Comparison of ENCODE assay signal across 21 cellular contexts in genomic region chr9:97673922-97674321, GRCh38. TPM values are rescaled to one million over a fixed set of nuclear protein-coding genes. Genes with fewer than 3 reads are reported as not detected.
DNase-seq lines count a peak whose midpoint lies in the region; ATAC-seq, FAIRE-seq and TF ChIP-seq lines count a peak whose summit lies in the region.
"Had no signal": no experiment of that assay in that cellular context is flagged by ENCODE, and none has a peak within 500 bp of the region (broad histone marks: within the 10 kb centered on the region; RNA-seq: fewer than 3 reads in every experiment).

No MANE protein-coding gene starts in this region.

- no peak overlapping the region for H2AFZ ChIP-seq in endothelial cell of umbilical vein (ENCODE audit: low read depth, low read length)
- H2AFZ ChIP-seq: GM23248 had no signal

- peaks cover 3% of the 10 kb centered on the region for H4K20me1 ChIP-seq in endothelial cell of umbilical vein (replicated peaks; ENCODE audit: control insufficient read depth, extremely low read depth, insufficient read depth, low read length)

- peak overlapping the region; percentile 56 for H3K27ac Mint-ChIP-seq in activated CD8-positive, alpha-beta T cell treated with anti-CD3 and anti-CD28 coated beads for 36 hours
- H3K27ac Mint-ChIP-seq in activated CD8-positive, alpha-beta T cell treated with anti-CD3 and anti-CD28 coated beads, Interleukin-2, amount 10 ng/mL, durations not matched to agents 7 days and 5 days = no peak overlapping the region

- no peak overlapping the region for H3K4me2 ChIP-seq in endothelial cell of umbilical vein (ENCODE audit: insufficient read depth, low read length)

- H3K36me3 Mint-ChIP-seq in activated CD8-positive, alpha-beta T cell treated with anti-CD3 and anti-CD28 coated beads for 36 hours (ENCODE audit: low read depth) = peaks cover 49% of the 10 kb centered on the region
- peaks cover 75% of the 10 kb centered on the region for H3K36me3 Mint-ChIP-seq in activated CD8-positive, alpha-beta T cell treated with anti-CD3 and anti-CD28 coated beads, Interleukin-2, amount 10 ng/mL, durations not matched to agents 7 days and 5 days (ENCODE audit: low read depth)

- no peak for ATAC-seq in activated CD8-positive, alpha-beta T cell treated with anti-CD3 and anti-CD28 coated beads for 36 hours
- no peak for ATAC-seq in activated CD8-positive, alpha-beta T cell treated with anti-CD3 and anti-CD28 coated beads, Interleukin-2, amount 10 ng/mL, durations not matched to agents 7 days and 5 days
- no peak for ATAC-seq in GM18519 (IDR thresholded peaks at IDR 0.05; ENCODE audit: low FRiP score, unreplicated experiment)

- POLR2A ChIA-PET in activated CD8-positive, alpha-beta T cell treated with anti-CD3 and anti-CD28 coated beads for 36 hours (lab: Charles Lee) = no interaction called here
- POLR2A ChIA-PET in activated CD8-positive, alpha-beta T cell treated with anti-CD3 and anti-CD28 coated beads, Interleukin-2, amount 10 ng/mL, durations not matched to agents 7 days and 5 days (lab: Charles Lee) = no interaction called here
- POLR2A ChIA-PET in endothelial cell of umbilical vein (lab: Charles Lee) = no interaction called here

- TF ChIP-seq POLR2A in endothelial cell of umbilical vein (IDR thresholded peaks at IDR 0.05; ENCODE audit: low read depth, low read length) = no peak

- H3K27ac ChIP-seq in 22Rv1 (peak overlapping the region; percentile 30; the same call in 1 of the 2 replicates), endothelial cell of umbilical vein (ENCODE audit: insufficient read depth, low read depth, low read length) (no peak overlapping the region), caudate nucleus (ENCODE audit: low read depth, low read length) (no peak overlapping the region)
- H3K27ac ChIP-seq: GM23248, HL-60 had no signal

- peaks cover 14% of the 10 kb centered on the region for H3K4me1 Mint-ChIP-seq in activated CD8-positive, alpha-beta T cell treated with anti-CD3 and anti-CD28 coated beads for 36 hours (ENCODE audit: low read depth)
- H3K4me1 Mint-ChIP-seq in activated CD8-positive, alpha-beta T cell treated with anti-CD3 and anti-CD28 coated beads, Interleukin-2, amount 10 ng/mL, durations not matched to agents 7 days and 5 days (ENCODE audit: low read depth) = no peaks in the 10 kb centered on the region
- H3K4me1 Mint-ChIP-seq: CD14-positive monocyte had no signal

- peaks cover 2% of the 10 kb centered on the region for H3K79me2 ChIP-seq in endothelial cell of umbilical vein (ENCODE audit: control insufficient read depth, insufficient read depth, low read length)

- H3K4me1 ChIP-seq in endothelial cell of umbilical vein (ENCODE audit: control insufficient read depth, extremely low read depth, insufficient read depth, low read length) = no peaks in the 10 kb centered on the region

- no peaks in the 10 kb centered on the region for H3K27me3 Mint-ChIP-seq in activated CD8-positive, alpha-beta T cell treated with anti-CD3 and anti-CD28 coated beads for 36 hours
- H3K27me3 Mint-ChIP-seq in activated CD8-positive, alpha-beta T cell treated with anti-CD3 and anti-CD28 coated beads, Interleukin-2, amount 10 ng/mL, durations not matched to agents 7 days and 5 days (ENCODE audit: low read depth) = no peaks in the 10 kb centered on the region

- dilution Hi-C loops in endothelial cell of umbilical vein (cut with MboI; ENCODE audit: extremely low pct_ligation_motif_present, low sequenced_read_pairs) = no loop called here

- no peak overlapping the region for H3K4me3 ChIP-seq in endothelial cell of umbilical vein (replicated peaks in 1 of 3; ENCODE audit: insufficient read depth in 1 of 3, low read depth in 1 of 3, low read length in 3 of 3)
- H3K4me3 ChIP-seq: GM23248 had no signal

- peak; percentile 46 for FAIRE-seq in endothelial cell of umbilical vein (lab: Jason Lieb, UNC)
- FAIRE-seq: GM12891, GM18507, HTR-8/SVneo, RCC 7860 had no signal

- peaks cover 16 to 59% of the 10 kb centered on the region in 2 experiments for H3K36me3 ChIP-seq in endothelial cell of umbilical vein (ENCODE audit: control insufficient read depth in 2 of 2, extremely low read depth in 1 of 2, insufficient read depth in 2 of 2, low read length in 2 of 2)

- intact Hi-C loops in activated CD8-positive, alpha-beta T cell treated with anti-CD3 and anti-CD28 coated beads for 36 hours (cut with micrococcal nuclease) = no loop called here
- intact Hi-C loops in endothelial cell of umbilical vein (cut with micrococcal nuclease) = no loop called here

- no peak overlapping the region for H3K4me3 Mint-ChIP-seq in activated CD8-positive, alpha-beta T cell treated with anti-CD3 and anti-CD28 coated beads for 36 hours
- H3K4me3 Mint-ChIP-seq in activated CD8-positive, alpha-beta T cell treated with anti-CD3 and anti-CD28 coated beads, Interleukin-2, amount 10 ng/mL, durations not matched to agents 7 days and 5 days = no peak overlapping the region
- H3K4me3 Mint-ChIP-seq: CD14-positive monocyte had no signal

- BruUV-seq in endothelial cell of umbilical vein (replicated peaks; lab: Mats Ljungman, UMichigan) = no TSS peak

- CTCF ChIA-PET in activated CD8-positive, alpha-beta T cell treated with anti-CD3 and anti-CD28 coated beads for 36 hours (lab: Charles Lee) = interaction anchor here (1.0 to 1.4 kb wide), 2 partner anchors 9 to 76 kb away, joined by 3 read pairs; no protein-coding TSS in a partner anchor
- CTCF ChIA-PET in activated CD8-positive, alpha-beta T cell treated with anti-CD3 and anti-CD28 coated beads, Interleukin-2, amount 10 ng/mL, durations not matched to agents 7 days and 5 days (lab: Charles Lee) = interaction anchor here (1.6 kb wide), 1 partner anchor 75 kb away, joined by 4 read pairs; no protein-coding TSS in a partner anchor
- CTCF ChIA-PET in endothelial cell of umbilical vein (lab: Charles Lee) = interaction anchor here (1.2 kb wide), 1 partner anchor 14 kb away, joined by 3 read pairs; no protein-coding TSS in a partner anchor

- no peaks in the 10 kb centered on the region for H3K9me1 ChIP-seq in endothelial cell of umbilical vein (replicated peaks; ENCODE audit: control insufficient read depth, extremely low read depth, insufficient read depth, low read length)

- H3K9me3 ChIP-seq in endothelial cell of umbilical vein (replicated peaks; ENCODE audit: control insufficient read depth, insufficient read depth, low read length) = no peaks in the 10 kb centered on the region

- no peaks in the 10 kb centered on the region for H3K9me3 Mint-ChIP-seq in activated CD8-positive, alpha-beta T cell treated with anti-CD3 and anti-CD28 coated beads for 36 hours
- no peaks in the 10 kb centered on the region for H3K9me3 Mint-ChIP-seq in activated CD8-positive, alpha-beta T cell treated with anti-CD3 and anti-CD28 coated beads, Interleukin-2, amount 10 ng/mL, durations not matched to agents 7 days and 5 days (ENCODE audit: insufficient read depth)
- H3K9me3 Mint-ChIP-seq: CD14-positive monocyte had no signal

- H3K9ac ChIP-seq in endothelial cell of umbilical vein (replicated peaks; ENCODE audit: extremely low read depth, insufficient read depth, low read length) = no peak overlapping the region
- H3K9ac ChIP-seq: GM23248 had no signal

- no peaks in the 10 kb centered on the region for H3K27me3 ChIP-seq in endothelial cell of umbilical vein (ENCODE audit: control insufficient read depth in 2 of 2, insufficient read depth in 2 of 2, low read length in 2 of 2)

- no peak for DNase-seq in activated CD8-positive, alpha-beta T cell treated with anti-CD3 and anti-CD28 coated beads for 36 hours
- DNase-seq in activated CD8-positive, alpha-beta T cell treated with anti-CD3 and anti-CD28 coated beads, Interleukin-2, amount 10 ng/mL, durations not matched to agents 7 days and 5 days = no peak
- DNase-seq in NCI-H1436 treated with DMSO at 0.1 percent for 48 hours (lab: John Stamatoyannopoulos, UW) (peak; percentile 2), endothelial cell of umbilical vein (ENCODE audit: low read depth, low spot score) (no peak), NCI-H345 (lab: John Stamatoyannopoulos, UW) (no peak), caudate nucleus (lab: John Stamatoyannopoulos, UW) (no peak)
- DNase-seq: COR-L47, GF-D8, GM23248, HCEC 1CT, NCI-H2029 treated with DMSO at 0.1 percent for 48 hours, NCI-H510A treated with DMSO at 0.1 percent for 48 hours, Right ventricle myocardium superior had no signal

- no peak for TF ChIP-seq CTCF in activated CD8-positive, alpha-beta T cell treated with anti-CD3 and anti-CD28 coated beads for 36 hours (IDR thresholded peaks at IDR 0.05)
- TF ChIP-seq CTCF in 22Rv1 (IDR thresholded peaks at IDR 0.05) = no peak
- TF ChIP-seq CTCF in endothelial cell of umbilical vein (IDR thresholded peaks at IDR 0.05; ENCODE audit: extremely low read depth in 1 of 2, insufficient read depth in 1 of 2, low read depth in 1 of 2, low read length in 2 of 2) = no peak

RNA-seq across cellular contexts. Expression of gene XPA, which starts 23.2 kb away (rescaled TPM):
- 10 to 100 TPM in 1 of 2 experiments, 1 to 10 TPM in 1; 9.8 to 10.9 TPM for total RNA-seq in activated CD8-positive, alpha-beta T cell treated with anti-CD3 and anti-CD28 coated beads for 36 hours
- 10 to 100 TPM; 10.2 TPM for total RNA-seq in activated CD8-positive, alpha-beta T cell treated with anti-CD3 and anti-CD28 coated beads, Interleukin-2, amount 10 ng/mL, durations not matched to agents 7 days and 5 days
- total RNA-seq in endothelial cell of umbilical vein = 18.5 and 21.1 TPM in 2 replicates
- 2.2 and 3.6 TPM in 2 replicates for polyA plus RNA-seq in endothelial cell of umbilical vein
- 5.9 and 6.7 TPM in 2 replicates for polyA plus RNA-seq in endothelial cell of umbilical vein (2011; cell fraction: cytosol; rRNA removed)
- 6.2 and 9.6 TPM in 2 replicates for polyA plus RNA-seq in endothelial cell of umbilical vein (2011; cell fraction: nucleus; rRNA removed)
- polyA plus RNA-seq in endothelial cell of umbilical vein (2012) = 14.0 and 15.6 TPM in 2 replicates
- polyA minus RNA-seq in endothelial cell of umbilical vein = 3.5 and 6.8 TPM in 2 replicates
- polyA minus RNA-seq in endothelial cell of umbilical vein (2011; cell fraction: cytosol; rRNA and poly(A)+ RNA removed) = 1.7 TPM
- polyA minus RNA-seq in endothelial cell of umbilical vein (2011; cell fraction: nucleus; rRNA and poly(A)+ RNA removed) = 14.2 and 14.4 TPM in 2 replicates

RNA-seq across cellular contexts. Expression of gene NCBP1, which starts 40.3 kb away (rescaled TPM):
- total RNA-seq in activated CD8-positive, alpha-beta T cell treated with anti-CD3 and anti-CD28 coated beads for 36 hours = 10 to 100 TPM; 37.6 to 41.7 TPM
- total RNA-seq in activated CD8-positive, alpha-beta T cell treated with anti-CD3 and anti-CD28 coated beads, Interleukin-2, amount 10 ng/mL, durations not matched to agents 7 days and 5 days = 10 to 100 TPM; 45.1 to 45.9 TPM
- total RNA-seq in endothelial cell of umbilical vein = 42.8 and 45.3 TPM in 2 replicates
- polyA plus RNA-seq in endothelial cell of umbilical vein = 8.8 and 10.9 TPM in 2 replicates
- polyA plus RNA-seq in endothelial cell of umbilical vein (2011; cell fraction: cytosol; rRNA removed) = 13.3 and 14.1 TPM in 2 replicates
- 33.8 and 51.3 TPM in 2 replicates for polyA plus RNA-seq in endothelial cell of umbilical vein (2011; cell fraction: nucleus; rRNA removed)
- polyA plus RNA-seq in endothelial cell of umbilical vein (2012) = 34.6 and 43.2 TPM in 2 replicates
- 25.0 and 26.2 TPM in 2 replicates for polyA minus RNA-seq in endothelial cell of umbilical vein
- 25.6 TPM for polyA minus RNA-seq in endothelial cell of umbilical vein (2011; cell fraction: cytosol; rRNA and poly(A)+ RNA removed)
- 41.5 and 49.1 TPM in 2 replicates for polyA minus RNA-seq in endothelial cell of umbilical vein (2011; cell fraction: nucleus; rRNA and poly(A)+ RNA removed)

RNA-seq across cellular contexts. Expression of gene TSTD2, which starts 40.8 kb away (rescaled TPM):
- total RNA-seq in activated CD8-positive, alpha-beta T cell treated with anti-CD3 and anti-CD28 coated beads for 36 hours = 10 to 100 TPM; 15.2 to 15.3 TPM
- total RNA-seq in activated CD8-positive, alpha-beta T cell treated with anti-CD3 and anti-CD28 coated beads, Interleukin-2, amount 10 ng/mL, durations not matched to agents 7 days and 5 days = 10 to 100 TPM; 13.0 to 15.6 TPM
- 15.1 and 15.9 TPM in 2 replicates for total RNA-seq in endothelial cell of umbilical vein
- 13.5 and 13.7 TPM in 2 replicates for polyA plus RNA-seq in endothelial cell of umbilical vein
- polyA plus RNA-seq in endothelial cell of umbilical vein (2011; cell fraction: cytosol; rRNA removed) = 9.5 and 9.8 TPM in 2 replicates
- polyA plus RNA-seq in endothelial cell of umbilical vein (2011; cell fraction: nucleus; rRNA removed) = 46.7 and 54.3 TPM in 2 replicates
- polyA plus RNA-seq in endothelial cell of umbilical vein (2012) = 9.9 and 10.9 TPM in 2 replicates
- 19.7 and 31.5 TPM in 2 replicates for polyA minus RNA-seq in endothelial cell of umbilical vein
- 12.0 TPM for polyA minus RNA-seq in endothelial cell of umbilical vein (2011; cell fraction: cytosol; rRNA and poly(A)+ RNA removed)
- polyA minus RNA-seq in endothelial cell of umbilical vein (2011; cell fraction: nucleus; rRNA and poly(A)+ RNA removed) = 24.2 and 32.5 TPM in 2 replicates
